ENCODE assay signal across 7 cellular contexts in genomic region chr2:54116608-54117007, GRCh38. TPM values are rescaled to one million over a fixed set of nuclear protein-coding genes. Genes with fewer than 3 reads are reported as not detected.
DNase-seq lines count a peak whose midpoint lies in the region; ATAC-seq, FAIRE-seq and TF ChIP-seq lines count a peak whose summit lies in the region.
"Not testable (repeated sequence)": the region's sequence is repeated elsewhere in the genome, so short reads cannot be mapped to it uniquely, and the experiment has no call there.

No MANE protein-coding gene starts in this region.

- not testable (repeated sequence) for H3K4me1 ChIP-seq in K562 (replicated peaks in 1 of 2; ENCODE audit: control insufficient read depth in 2 of 2, insufficient read depth in 2 of 2, low read length in 2 of 2); hepatocyte (ENCODE audit: insufficient read depth); neural progenitor cell

- H3K27ac Mint-ChIP-seq in Calu3 (ENCODE audit: unreplicated experiment) = peak overlapping the region; percentile 99
- peak overlapping the region; percentile 24 for H3K27ac Mint-ChIP-seq in activated CD8-positive, alpha-beta memory T cell treated with anti-CD3 and anti-CD28 coated beads, Interleukin-2, amount 10 ng/mL, durations not matched to agents 7 days and 5 days
- H3K27ac Mint-ChIP-seq in neural progenitor cell = not testable (repeated sequence)

- TF ChIP-seq CTCF in Calu3 (IDR thresholded peaks at IDR 0.05; ENCODE audit: unreplicated experiment); K562 (IDR thresholded peaks at IDR 0.05 in 2 of 3, conservative IDR thresholded peaks at IDR 0.05 in 1 of 3; ENCODE audit: insufficient read depth in 2 of 3, low read depth in 1 of 3, low read length in 3 of 3); hepatocyte (IDR thresholded peaks at IDR 0.05; ENCODE audit: poor library complexity); neural progenitor cell (IDR thresholded peaks at IDR 0.05): not testable (repeated sequence)

- not testable (repeated sequence) for ATAC-seq in activated CD8-positive, alpha-beta memory T cell treated with anti-CD3 and anti-CD28 coated beads, Interleukin-2, amount 10 ng/mL, durations not matched to agents 7 days and 5 days; K562

- H3K79me2 ChIP-seq in K562 (ENCODE audit: control insufficient read depth, insufficient read depth, low read length); hepatocyte; neural progenitor cell (ENCODE audit: low read depth): not testable (repeated sequence)

- not testable (repeated sequence) for DNase-seq in Calu3; SK-N-MC (ENCODE audit: low read depth, low spot score); activated CD8-positive, alpha-beta memory T cell treated with anti-CD3 and anti-CD28 coated beads, Interleukin-2, amount 10 ng/mL, durations not matched to agents 7 days and 5 days; K562 (ENCODE audit: extremely low read depth in 1 of 4, low spot score in 3 of 4); neural progenitor cell (ENCODE audit: low spot score)
- DNase-seq in KBM-7 (peak; percentile 5), hepatocyte (ENCODE audit: low spot score) (peak; percentile 28)

- TF ChIP-seq RAD21 in K562 (CRISPR knock-in tag; conservative IDR thresholded peaks at IDR 0.05 in 1 of 2, IDR thresholded peaks at IDR 0.05 in 1 of 2) = not testable (repeated sequence)

- not testable (repeated sequence) for H3K4me2 ChIP-seq in K562 (ENCODE audit: insufficient read depth, low read length)
- H3K4me2 ChIP-seq in hepatocyte = peak overlapping the region; percentile 69
- peak overlapping the region; percentile 74 for H3K4me2 ChIP-seq in neural progenitor cell

- not testable (repeated sequence) for H2AFZ ChIP-seq in K562 (ENCODE audit: low read depth, low read length); neural progenitor cell (replicated peaks)
- H2AFZ ChIP-seq in hepatocyte = peak overlapping the region; percentile 59

- CTCF ChIA-PET in Calu3 (lab: Charles Lee) = interaction anchor here (0.7 to 1.9 kb wide), 2 partner anchors 10 to 61 kb away, joined by 4 to 9 read pairs; no protein-coding TSS in a partner anchor
- CTCF ChIA-PET in activated CD8-positive, alpha-beta memory T cell treated with anti-CD3 and anti-CD28 coated beads, Interleukin-2, amount 10 ng/mL, durations not matched to agents 7 days and 5 days (lab: Charles Lee) = interaction anchor here (1.2 to 2.4 kb wide), 3 partner anchors 10 to 406 kb away, joined by 3 to 10 read pairs (median 3); no protein-coding TSS in a partner anchor
- CTCF ChIA-PET in K562 (lab: Yijun Ruan, JAX; ENCODE audit: low intra/inter-chr PET ratio) = not testable (repeated sequence)

- not testable (repeated sequence) for FAIRE-seq in K562 (lab: Jason Lieb, UNC)

- TF ChIP-seq POLR2A in K562 (conservative IDR thresholded peaks at IDR 0.05) = not testable (repeated sequence)

- H3K27ac ChIP-seq in SK-N-MC; K562 (ENCODE audit: extremely low read depth, low read depth, low read length); neural progenitor cell: not testable (repeated sequence)
- peak overlapping the region; percentile 100 for H3K27ac ChIP-seq in hepatocyte

- not testable (repeated sequence) for H3K36me3 ChIP-seq in SK-N-MC (ENCODE audit: insufficient read depth, low read length); K562 (ENCODE audit: control insufficient read depth, insufficient read depth, low read length); hepatocyte (replicated peaks; ENCODE audit: insufficient read depth, low read depth); neural progenitor cell

- POLR2A ChIA-PET in K562 (lab: Yijun Ruan, JAX) = interaction anchor here (0.9 kb wide), 1 partner anchor 149 kb away, joined by 3 read pairs; no protein-coding TSS in a partner anchor

- H3K9ac ChIP-seq in SK-N-MC (ENCODE audit: insufficient read length); K562 (ENCODE audit: insufficient read depth in 1 of 2, low read depth in 2 of 2, low read length in 2 of 2); neural progenitor cell: not testable (repeated sequence)

- peaks cover 12% of the 10 kb centered on the region for H3K4me1 Mint-ChIP-seq in Calu3 (ENCODE audit: low read depth, unreplicated experiment)
- peaks cover 11% of the 10 kb centered on the region for H3K4me1 Mint-ChIP-seq in activated CD8-positive, alpha-beta memory T cell treated with anti-CD3 and anti-CD28 coated beads, Interleukin-2, amount 10 ng/mL, durations not matched to agents 7 days and 5 days
- not testable (repeated sequence) for H3K4me1 Mint-ChIP-seq in neural progenitor cell

- H3K9me3 ChIP-seq in SK-N-MC (ENCODE audit: low read depth, low read length); hepatocyte (ENCODE audit: low read depth); neural progenitor cell (ENCODE audit: low read depth): not testable (repeated sequence)
- peaks cover 11% of the 10 kb centered on the region for H3K9me3 ChIP-seq in K562 (replicated peaks; ENCODE audit: control insufficient read depth, insufficient read depth, low read depth, low read length)

- intact Hi-C loops in Calu3 (cut with micrococcal nuclease; ENCODE audit: unreplicated experiment); K562 (cut with micrococcal nuclease): not testable (repeated sequence)

- H3K9me1 ChIP-seq in K562 (ENCODE audit: control insufficient read depth, insufficient read depth, low read length) = not testable (repeated sequence)

- H3K4me3 ChIP-seq in SK-N-MC = peak overlapping the region; percentile 77
- H3K4me3 ChIP-seq in K562, hepatocyte, neural progenitor cell: not testable (repeated sequence)

- in situ Hi-C loops in KBM-7 (cut with MboI; ENCODE audit: low pct_unique_long_range_greater_than_20kb, low sequenced_read_pairs) = not testable (repeated sequence)
- in situ Hi-C loops in K562 (cut with MboI) = loop anchor here (10.0 kb wide), 1 partner anchor 588 kb away; no protein-coding TSS in a partner anchor

- H3K27me3 ChIP-seq in K562 (ENCODE audit: control insufficient read depth in 2 of 2, insufficient read depth in 2 of 2, low read length in 2 of 2); hepatocyte; neural progenitor cell: not testable (repeated sequence)

- not testable (repeated sequence) for H4K20me1 ChIP-seq in K562 (replicated peaks; ENCODE audit: control insufficient read depth, insufficient read depth, low read length); hepatocyte (ENCODE audit: insufficient read depth, poor library complexity, severe bottlenecking); neural progenitor cell (ENCODE audit: low read depth)

- BruUV-seq in Calu3 (replicated peaks; lab: Mats Ljungman, UMichigan); K562 (replicated peaks; lab: Mats Ljungman, UMichigan): not testable (repeated sequence)

- H3K4me3 Mint-ChIP-seq in Calu3 (ENCODE audit: low read depth, unreplicated experiment) = peak overlapping the region; percentile 99
- peak overlapping the region; percentile 25 for H3K4me3 Mint-ChIP-seq in activated CD8-positive, alpha-beta memory T cell treated with anti-CD3 and anti-CD28 coated beads, Interleukin-2, amount 10 ng/mL, durations not matched to agents 7 days and 5 days
- H3K4me3 Mint-ChIP-seq in neural progenitor cell = peak overlapping the region; percentile 70

- not testable (repeated sequence) for H3K9me2 ChIP-seq in hepatocyte (replicated peaks; ENCODE audit: insufficient read depth)

- not testable (repeated sequence) for H3K27me3 Mint-ChIP-seq in Calu3 (ENCODE audit: unreplicated experiment); activated CD8-positive, alpha-beta memory T cell treated with anti-CD3 and anti-CD28 coated beads, Interleukin-2, amount 10 ng/mL, durations not matched to agents 7 days and 5 days; neural progenitor cell (ENCODE audit: insufficient read depth, low read depth)

- H3K36me3 Mint-ChIP-seq in Calu3 (ENCODE audit: insufficient read depth, unreplicated experiment) = peaks cover 18% of the 10 kb centered on the region
- peaks cover 31% of the 10 kb centered on the region for H3K36me3 Mint-ChIP-seq in activated CD8-positive, alpha-beta memory T cell treated with anti-CD3 and anti-CD28 coated beads, Interleukin-2, amount 10 ng/mL, durations not matched to agents 7 days and 5 days
- not testable (repeated sequence) for H3K36me3 Mint-ChIP-seq in neural progenitor cell

- H3K9me3 Mint-ChIP-seq in Calu3 (ENCODE audit: low read depth, unreplicated experiment); activated CD8-positive, alpha-beta memory T cell treated with anti-CD3 and anti-CD28 coated beads, Interleukin-2, amount 10 ng/mL, durations not matched to agents 7 days and 5 days (ENCODE audit: low read depth); neural progenitor cell: not testable (repeated sequence)

- H3F3A ChIP-seq in neural progenitor cell (ENCODE audit: low read depth) = peaks cover 13% of the 10 kb centered on the region

- 95% methylated on average over 10 of the region's 10 CpGs for WGBS in K562 (ENCODE audit: insufficient coverage, low coverage, missing lambda C conversion rate)
- 96% methylated on average over 10 of the region's 10 CpGs for WGBS in hepatocyte (ENCODE audit: low lambda C conversion rate, missing lambda C conversion rate)

- not testable (repeated sequence) for TF ChIP-seq EP300 in K562 (IDR thresholded peaks at IDR 0.05; ENCODE audit: low read length)

RNA-seq across cellular contexts. Expression of gene ACYP2, which starts 1.2 kb away (rescaled TPM):
- total RNA-seq in Calu3 (2022) = 10.5 and 10.9 TPM in 2 replicates
- 1 to 10 TPM; 9.9 TPM for total RNA-seq in activated CD8-positive, alpha-beta memory T cell treated with anti-CD3 and anti-CD28 coated beads, Interleukin-2, amount 10 ng/mL, durations not matched to agents 7 days and 5 days
- total RNA-seq in K562 (2011; cell fraction: chromatin; rRNA removed; ENCODE audit: low replicate concordance) = 3.8 and 6.9 TPM in 2 replicates
- 3.0 and 3.3 TPM in 2 replicates for total RNA-seq in K562 (2011; cell fraction: nucleolus; rRNA removed)
- total RNA-seq in K562 (2011; cell fraction: nucleoplasm; rRNA removed) = 5.1 and 11.3 TPM in 2 replicates
- total RNA-seq in K562 (2014; rRNA removed) = 2.2 and 3.0 TPM in 2 replicates
- 1.3 and 1.8 TPM in 2 replicates for total RNA-seq in K562 (2014; rRNA removed; fragmentation: Illumina TruSeq; extraction: Trizol)
- 1.9 and 2.2 TPM in 2 replicates for total RNA-seq in K562 (2015; rRNA removed; fragmentation: Illumina TruSeq; extraction: Trizol)
- 3.4 and 4.1 TPM in 2 replicates for total RNA-seq in K562 (2021)
- 2.2 and 3.1 TPM in 2 replicates for polyA plus RNA-seq in K562 (2011; rRNA removed)
- polyA plus RNA-seq in K562 (2011; cell fraction: cytosol; rRNA removed) = 2.8 and 3.8 TPM in 2 replicates
- 1.4 and 2.0 TPM in 2 replicates for polyA plus RNA-seq in K562 (2011; cell fraction: nucleus; rRNA removed)
- 5.2 and 6.5 TPM in 2 replicates for polyA plus RNA-seq in K562 (2012)
- 1.0 and 1.2 TPM in 2 replicates for polyA plus RNA-seq in K562 (2014; fragmentation: Illumina TruSeq; extraction: Trizol)
- polyA plus RNA-seq in K562 (2014; fragmentation: Nextera tagmentation; extraction: Ambion mirVana) = 1 to 10 TPM; 1.9 to 2.2 TPM
- polyA plus RNA-seq in K562 (2014; rRNA removed) = 2.0 and 3.4 TPM in 2 replicates
- polyA minus RNA-seq in K562 (2011; rRNA and poly(A)+ RNA removed) = 1.1 and 2.8 TPM in 2 replicates
- 1.0 and 1.4 TPM in 2 replicates for polyA minus RNA-seq in K562 (2011; cell fraction: cytosol; rRNA and poly(A)+ RNA removed)
- 2.7 and 4.7 TPM in 2 replicates for polyA minus RNA-seq in K562 (2011; cell fraction: nucleus; rRNA and poly(A)+ RNA removed)
- total RNA-seq in hepatocyte = 19.7 and 22.5 TPM in 2 replicates
- 18.0 and 30.9 TPM in 2 replicates for polyA plus RNA-seq in hepatocyte
- 9.7 and 10.4 TPM in 2 replicates for total RNA-seq in neural progenitor cell (ENCODE audit: low replicate concordance)

Comparison
In these comparisons a context has a peak if more than half of its experiments do, and no peak if none do; other contexts are left out.
1. H3K4me3 Mint-ChIP-seq: peak in every context shown above with its lines; median percentile 99 in Calu3; 70 in neural progenitor cell; 25 in activated CD8-positive, alpha-beta memory T cell treated with anti-CD3 and anti-CD28 coated beads, Interleukin-2, amount 10 ng/mL, durations not matched to agents 7 days and 5 days.